Comparison of ENCODE assay signal across 1 cellular context in genomic region chr21:38798481-38798882, GRCh38.
TF ChIP-seq lines count a peak whose summit lies in the region.

No MANE protein-coding gene starts in this region.

TF ChIP-seq in K562, 482 proteins besides CTCF, POLR2A, EP300 and RAD21 (continued from another document):
- TF ChIP-seq RB1 (IDR thresholded peaks at IDR 0.05; ENCODE audit: low read depth) (no peak; the same call in 1 of the 2 replicates), FOXP1 (CRISPR knock-in tag; IDR thresholded peaks at IDR 0.05) (no peak), DLX4 (CRISPR knock-in tag; IDR thresholded peaks at IDR 0.05) (no peak), ZNF263 (CRISPR knock-in tag; IDR thresholded peaks at IDR 0.05; ENCODE audit: borderline replicate concordance) (no peak), KAT8 (IDR thresholded peaks at IDR 0.05; ENCODE audit: low read depth) (no peak), ARID4B (CRISPR knock-in tag; IDR thresholded peaks at IDR 0.05) (no peak), ARHGAP35 (IDR thresholded peaks at IDR 0.05; ENCODE audit: partially characterized antibody) (no peak), CXXC5 (CRISPR knock-in tag; IDR thresholded peaks at IDR 0.05) (peak; percentile 24; the same call in 1 of the 2 replicates), HBP1 (CRISPR knock-in tag; IDR thresholded peaks at IDR 0.05) (no peak), JUND (IDR thresholded peaks at IDR 0.05; ENCODE audit: borderline replicate concordance, low read depth, low read length) (peak; percentile 80), JUND (tag; IDR thresholded peaks at IDR 0.05; ENCODE audit: borderline replicate concordance, low read depth, low read length) (peak; percentile 78; the same call in 2 of the 3 replicates), AFF1 (IDR thresholded peaks at IDR 0.05; ENCODE audit: low read depth in 1 of 2, partially characterized antibody in 2 of 2) (no peak), CBFA2T3 (IDR thresholded peaks at IDR 0.05) (0 out of 2 replicates have a peak, but pooled peaks have one; percentile 3), RBM15 (IDR thresholded peaks at IDR 0.05; ENCODE audit: insufficient read depth, low read length) (no peak), ZSCAN32 (CRISPR knock-in tag; IDR thresholded peaks at IDR 0.05) (no peak), SIN3A (IDR thresholded peaks at IDR 0.05; ENCODE audit: borderline replicate concordance in 2 of 2, control insufficient read depth in 1 of 2, low read depth in 2 of 2, low read length in 2 of 2) (peak in 1 of 2 experiments; percentile 38; a peak in 1 of 4 replicates), E4F1 (CRISPR knock-in tag; IDR thresholded peaks at IDR 0.05; ENCODE audit: borderline replicate concordance) (no peak), ZBTB2 (IDR thresholded peaks at IDR 0.05) (0 out of 2 replicates have a peak, but pooled peaks have one; percentile 24), NCOA2 (IDR thresholded peaks at IDR 0.05; ENCODE audit: partially characterized antibody in 2 of 2) (no peak), CEBPB (tag; IDR thresholded peaks at IDR 0.05) (no peak), ZNF586 (CRISPR knock-in tag; conservative IDR thresholded peaks at IDR 0.05) (no peak), HDAC2 (IDR thresholded peaks at IDR 0.05) (peak; percentile 55; the same call in 1 of the 2 replicates), HLTF (IDR thresholded peaks at IDR 0.05) (no peak), WHSC1 (IDR thresholded peaks at IDR 0.05; ENCODE audit: low read length) (no peak), ZNF140 (CRISPR knock-in tag; IDR thresholded peaks at IDR 0.05) (no peak), PHF8 (IDR thresholded peaks at IDR 0.05; ENCODE audit: borderline replicate concordance, low read length) (no peak), PPARD (CRISPR knock-in tag; IDR thresholded peaks at IDR 0.05) (no peak), CCNT2 (IDR thresholded peaks at IDR 0.05; ENCODE audit: borderline replicate concordance, extremely low read depth, insufficient read length, low read depth, low read length) (no peak), CTBP1 (IDR thresholded peaks at IDR 0.05; ENCODE audit: borderline replicate concordance) (peak; percentile 52; the same call in 1 of the 2 replicates), GABPA (tag; conservative IDR thresholded peaks at IDR 0.05; ENCODE audit: low read depth) (no peak), ZNF589 (CRISPR knock-in tag; IDR thresholded peaks at IDR 0.05; ENCODE audit: low read depth) (no peak), MLLT1 (IDR thresholded peaks at IDR 0.05) (no peak), ZBTB8A (IDR thresholded peaks at IDR 0.05; ENCODE audit: partially characterized antibody) (no peak), SMARCA4 (IDR thresholded peaks at IDR 0.05) (peak; percentile 68), L3MBTL2 (IDR thresholded peaks at IDR 0.05) (peak; percentile 24; the same call in 1 of the 2 replicates), NRF1 (conservative IDR thresholded peaks at IDR 0.05 in 1 of 2, IDR thresholded peaks at IDR 0.05 in 1 of 2) (peak in 1 of 2 experiments; percentile 44; a peak in 2 of 4 replicates), CREB3 (tag; conservative IDR thresholded peaks at IDR 0.05; ENCODE audit: low read depth) (no peak), ZNF282 (CRISPR knock-in tag; IDR thresholded peaks at IDR 0.05) (no peak)
TF ChIP-seq in K562: peak in this region for 54.
